Comparison of ENCODE assay signal across 2 cellular contexts in genomic region chr11:102438311-102439062, GRCh38.
TF ChIP-seq lines count a peak whose summit lies in the region.

No MANE protein-coding gene starts in this region.

TF ChIP-seq in WTC11, 78 proteins besides CTCF, POLR2A, EP300 and RAD21 (continued from another document):
- TF ChIP-seq, protein P1, sequence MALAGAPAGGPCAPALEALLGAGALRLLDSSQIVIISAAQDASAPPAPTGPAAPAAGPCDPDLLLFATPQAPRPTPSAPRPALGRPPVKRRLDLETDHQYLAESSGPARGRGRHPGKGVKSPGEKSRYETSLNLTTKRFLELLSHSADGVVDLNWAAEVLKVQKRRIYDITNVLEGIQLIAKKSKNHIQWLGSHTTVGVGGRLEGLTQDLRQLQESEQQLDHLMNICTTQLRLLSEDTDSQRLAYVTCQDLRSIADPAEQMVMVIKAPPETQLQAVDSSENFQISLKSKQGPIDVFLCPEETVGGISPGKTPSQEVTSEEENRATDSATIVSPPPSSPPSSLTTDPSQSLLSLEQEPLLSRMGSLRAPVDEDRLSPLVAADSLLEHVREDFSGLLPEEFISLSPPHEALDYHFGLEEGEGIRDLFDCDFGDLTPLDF (CRISPR knock-in tag; IDR thresholded peaks at IDR 0.05), result no peak
- TF ChIP-seq, protein P2, sequence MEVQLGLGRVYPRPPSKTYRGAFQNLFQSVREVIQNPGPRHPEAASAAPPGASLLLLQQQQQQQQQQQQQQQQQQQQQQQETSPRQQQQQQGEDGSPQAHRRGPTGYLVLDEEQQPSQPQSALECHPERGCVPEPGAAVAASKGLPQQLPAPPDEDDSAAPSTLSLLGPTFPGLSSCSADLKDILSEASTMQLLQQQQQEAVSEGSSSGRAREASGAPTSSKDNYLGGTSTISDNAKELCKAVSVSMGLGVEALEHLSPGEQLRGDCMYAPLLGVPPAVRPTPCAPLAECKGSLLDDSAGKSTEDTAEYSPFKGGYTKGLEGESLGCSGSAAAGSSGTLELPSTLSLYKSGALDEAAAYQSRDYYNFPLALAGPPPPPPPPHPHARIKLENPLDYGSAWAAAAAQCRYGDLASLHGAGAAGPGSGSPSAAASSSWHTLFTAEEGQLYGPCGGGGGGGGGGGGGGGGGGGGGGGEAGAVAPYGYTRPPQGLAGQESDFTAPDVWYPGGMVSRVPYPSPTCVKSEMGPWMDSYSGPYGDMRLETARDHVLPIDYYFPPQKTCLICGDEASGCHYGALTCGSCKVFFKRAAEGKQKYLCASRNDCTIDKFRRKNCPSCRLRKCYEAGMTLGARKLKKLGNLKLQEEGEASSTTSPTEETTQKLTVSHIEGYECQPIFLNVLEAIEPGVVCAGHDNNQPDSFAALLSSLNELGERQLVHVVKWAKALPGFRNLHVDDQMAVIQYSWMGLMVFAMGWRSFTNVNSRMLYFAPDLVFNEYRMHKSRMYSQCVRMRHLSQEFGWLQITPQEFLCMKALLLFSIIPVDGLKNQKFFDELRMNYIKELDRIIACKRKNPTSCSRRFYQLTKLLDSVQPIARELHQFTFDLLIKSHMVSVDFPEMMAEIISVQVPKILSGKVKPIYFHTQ (CRISPR knock-in tag; IDR thresholded peaks at IDR 0.05), result no peak
- TF ChIP-seq NFYB (CRISPR knock-in tag; conservative IDR thresholded peaks at IDR 0.05; ENCODE audit: low read depth) (no peak), MYBL2 (CRISPR knock-in tag; IDR thresholded peaks at IDR 0.05) (no peak), ZNF423 (CRISPR knock-in tag; IDR thresholded peaks at IDR 0.05) (no peak), ZNF219 (CRISPR knock-in tag; IDR thresholded peaks at IDR 0.05; ENCODE audit: borderline replicate concordance) (no peak), ESRRA (CRISPR knock-in tag; IDR thresholded peaks at IDR 0.05; ENCODE audit: borderline replicate concordance) (no peak), NR3C1 (CRISPR knock-in tag; conservative IDR thresholded peaks at IDR 0.05; ENCODE audit: low read depth) (no peak), ZNF416 (CRISPR knock-in tag; IDR thresholded peaks at IDR 0.05) (no peak), HMGXB4 (CRISPR knock-in tag; IDR thresholded peaks at IDR 0.05) (no peak), SOX15 (CRISPR knock-in tag; IDR thresholded peaks at IDR 0.05) (no peak), MAX (CRISPR knock-in tag; IDR thresholded peaks at IDR 0.05) (no peak), JAZF1 (CRISPR knock-in tag; IDR thresholded peaks at IDR 0.05) (no peak), GRHL2 (CRISPR knock-in tag; IDR thresholded peaks at IDR 0.05; ENCODE audit: insufficient replicate concordance, severe bottlenecking) (no peak)

TF ChIP-seq in K562, 482 proteins besides CTCF, POLR2A, EP300 and RAD21 (continued from another document):
- TF ChIP-seq, protein P3, sequence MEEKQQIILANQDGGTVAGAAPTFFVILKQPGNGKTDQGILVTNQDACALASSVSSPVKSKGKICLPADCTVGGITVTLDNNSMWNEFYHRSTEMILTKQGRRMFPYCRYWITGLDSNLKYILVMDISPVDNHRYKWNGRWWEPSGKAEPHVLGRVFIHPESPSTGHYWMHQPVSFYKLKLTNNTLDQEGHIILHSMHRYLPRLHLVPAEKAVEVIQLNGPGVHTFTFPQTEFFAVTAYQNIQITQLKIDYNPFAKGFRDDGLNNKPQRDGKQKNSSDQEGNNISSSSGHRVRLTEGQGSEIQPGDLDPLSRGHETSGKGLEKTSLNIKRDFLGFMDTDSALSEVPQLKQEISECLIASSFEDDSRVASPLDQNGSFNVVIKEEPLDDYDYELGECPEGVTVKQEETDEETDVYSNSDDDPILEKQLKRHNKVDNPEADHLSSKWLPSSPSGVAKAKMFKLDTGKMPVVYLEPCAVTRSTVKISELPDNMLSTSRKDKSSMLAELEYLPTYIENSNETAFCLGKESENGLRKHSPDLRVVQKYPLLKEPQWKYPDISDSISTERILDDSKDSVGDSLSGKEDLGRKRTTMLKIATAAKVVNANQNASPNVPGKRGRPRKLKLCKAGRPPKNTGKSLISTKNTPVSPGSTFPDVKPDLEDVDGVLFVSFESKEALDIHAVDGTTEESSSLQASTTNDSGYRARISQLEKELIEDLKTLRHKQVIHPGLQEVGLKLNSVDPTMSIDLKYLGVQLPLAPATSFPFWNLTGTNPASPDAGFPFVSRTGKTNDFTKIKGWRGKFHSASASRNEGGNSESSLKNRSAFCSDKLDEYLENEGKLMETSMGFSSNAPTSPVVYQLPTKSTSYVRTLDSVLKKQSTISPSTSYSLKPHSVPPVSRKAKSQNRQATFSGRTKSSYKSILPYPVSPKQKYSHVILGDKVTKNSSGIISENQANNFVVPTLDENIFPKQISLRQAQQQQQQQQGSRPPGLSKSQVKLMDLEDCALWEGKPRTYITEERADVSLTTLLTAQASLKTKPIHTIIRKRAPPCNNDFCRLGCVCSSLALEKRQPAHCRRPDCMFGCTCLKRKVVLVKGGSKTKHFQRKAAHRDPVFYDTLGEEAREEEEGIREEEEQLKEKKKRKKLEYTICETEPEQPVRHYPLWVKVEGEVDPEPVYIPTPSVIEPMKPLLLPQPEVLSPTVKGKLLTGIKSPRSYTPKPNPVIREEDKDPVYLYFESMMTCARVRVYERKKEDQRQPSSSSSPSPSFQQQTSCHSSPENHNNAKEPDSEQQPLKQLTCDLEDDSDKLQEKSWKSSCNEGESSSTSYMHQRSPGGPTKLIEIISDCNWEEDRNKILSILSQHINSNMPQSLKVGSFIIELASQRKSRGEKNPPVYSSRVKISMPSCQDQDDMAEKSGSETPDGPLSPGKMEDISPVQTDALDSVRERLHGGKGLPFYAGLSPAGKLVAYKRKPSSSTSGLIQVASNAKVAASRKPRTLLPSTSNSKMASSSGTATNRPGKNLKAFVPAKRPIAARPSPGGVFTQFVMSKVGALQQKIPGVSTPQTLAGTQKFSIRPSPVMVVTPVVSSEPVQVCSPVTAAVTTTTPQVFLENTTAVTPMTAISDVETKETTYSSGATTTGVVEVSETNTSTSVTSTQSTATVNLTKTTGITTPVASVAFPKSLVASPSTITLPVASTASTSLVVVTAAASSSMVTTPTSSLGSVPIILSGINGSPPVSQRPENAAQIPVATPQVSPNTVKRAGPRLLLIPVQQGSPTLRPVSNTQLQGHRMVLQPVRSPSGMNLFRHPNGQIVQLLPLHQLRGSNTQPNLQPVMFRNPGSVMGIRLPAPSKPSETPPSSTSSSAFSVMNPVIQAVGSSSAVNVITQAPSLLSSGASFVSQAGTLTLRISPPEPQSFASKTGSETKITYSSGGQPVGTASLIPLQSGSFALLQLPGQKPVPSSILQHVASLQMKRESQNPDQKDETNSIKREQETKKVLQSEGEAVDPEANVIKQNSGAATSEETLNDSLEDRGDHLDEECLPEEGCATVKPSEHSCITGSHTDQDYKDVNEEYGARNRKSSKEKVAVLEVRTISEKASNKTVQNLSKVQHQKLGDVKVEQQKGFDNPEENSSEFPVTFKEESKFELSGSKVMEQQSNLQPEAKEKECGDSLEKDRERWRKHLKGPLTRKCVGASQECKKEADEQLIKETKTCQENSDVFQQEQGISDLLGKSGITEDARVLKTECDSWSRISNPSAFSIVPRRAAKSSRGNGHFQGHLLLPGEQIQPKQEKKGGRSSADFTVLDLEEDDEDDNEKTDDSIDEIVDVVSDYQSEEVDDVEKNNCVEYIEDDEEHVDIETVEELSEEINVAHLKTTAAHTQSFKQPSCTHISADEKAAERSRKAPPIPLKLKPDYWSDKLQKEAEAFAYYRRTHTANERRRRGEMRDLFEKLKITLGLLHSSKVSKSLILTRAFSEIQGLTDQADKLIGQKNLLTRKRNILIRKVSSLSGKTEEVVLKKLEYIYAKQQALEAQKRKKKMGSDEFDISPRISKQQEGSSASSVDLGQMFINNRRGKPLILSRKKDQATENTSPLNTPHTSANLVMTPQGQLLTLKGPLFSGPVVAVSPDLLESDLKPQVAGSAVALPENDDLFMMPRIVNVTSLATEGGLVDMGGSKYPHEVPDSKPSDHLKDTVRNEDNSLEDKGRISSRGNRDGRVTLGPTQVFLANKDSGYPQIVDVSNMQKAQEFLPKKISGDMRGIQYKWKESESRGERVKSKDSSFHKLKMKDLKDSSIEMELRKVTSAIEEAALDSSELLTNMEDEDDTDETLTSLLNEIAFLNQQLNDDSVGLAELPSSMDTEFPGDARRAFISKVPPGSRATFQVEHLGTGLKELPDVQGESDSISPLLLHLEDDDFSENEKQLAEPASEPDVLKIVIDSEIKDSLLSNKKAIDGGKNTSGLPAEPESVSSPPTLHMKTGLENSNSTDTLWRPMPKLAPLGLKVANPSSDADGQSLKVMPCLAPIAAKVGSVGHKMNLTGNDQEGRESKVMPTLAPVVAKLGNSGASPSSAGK (IDR thresholded peaks at IDR 0.05), result peak; percentile 77
- TF ChIP-seq L3MBTL2 (IDR thresholded peaks at IDR 0.05), result peak; percentile 65
- TF ChIP-seq FOXJ3 (CRISPR knock-in tag; IDR thresholded peaks at IDR 0.05), result no peak
- peak; percentile 69; the same call in 1 of the 2 replicates for TF ChIP-seq ZNF592 (IDR thresholded peaks at IDR 0.05)
- no peak for TF ChIP-seq SMARCA5 (IDR thresholded peaks at IDR 0.05)
- peak; percentile 40; the same call in 1 of the 2 replicates for TF ChIP-seq MAX (CRISPR knock-in tag; IDR thresholded peaks at IDR 0.05)
- TF ChIP-seq, protein P4, sequence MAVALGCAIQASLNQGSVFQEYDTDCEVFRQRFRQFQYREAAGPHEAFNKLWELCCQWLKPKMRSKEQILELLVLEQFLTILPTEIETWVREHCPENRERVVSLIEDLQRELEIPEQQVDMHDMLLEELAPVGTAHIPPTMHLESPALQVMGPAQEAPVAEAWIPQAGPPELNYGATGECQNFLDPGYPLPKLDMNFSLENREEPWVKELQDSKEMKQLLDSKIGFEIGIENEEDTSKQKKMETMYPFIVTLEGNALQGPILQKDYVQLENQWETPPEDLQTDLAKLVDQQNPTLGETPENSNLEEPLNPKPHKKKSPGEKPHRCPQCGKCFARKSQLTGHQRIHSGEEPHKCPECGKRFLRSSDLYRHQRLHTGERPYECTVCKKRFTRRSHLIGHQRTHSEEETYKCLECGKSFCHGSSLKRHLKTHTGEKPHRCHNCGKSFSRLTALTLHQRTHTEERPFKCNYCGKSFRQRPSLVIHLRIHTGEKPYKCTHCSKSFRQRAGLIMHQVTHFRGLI (CRISPR knock-in tag; IDR thresholded peaks at IDR 0.05), result no peak
